ENCODE assay signal across 31 cellular contexts in the genomic region with DNA sequence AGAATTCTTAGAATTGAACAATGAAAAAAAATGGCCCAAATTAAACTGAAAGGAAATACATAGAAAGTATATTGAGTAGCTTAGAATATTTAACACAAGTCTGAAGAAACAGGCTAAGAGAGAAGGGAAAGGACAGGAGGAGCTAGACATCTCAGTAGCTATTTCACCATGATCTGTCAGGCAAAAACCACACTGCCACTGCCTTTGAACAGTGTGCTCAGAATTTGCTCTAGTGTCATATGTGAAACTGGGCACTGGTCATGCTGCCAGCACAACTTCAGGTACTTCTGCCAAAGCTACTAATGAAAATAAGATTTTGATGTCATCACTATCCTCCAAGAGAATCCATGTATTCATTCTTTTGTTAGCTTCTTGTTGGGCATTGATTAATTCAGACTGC.
"Had no signal": no experiment of that assay in that cellular context is flagged by ENCODE, and none has a peak within 500 bp of the region (broad histone marks: within the 10 kb centered on the region; RNA-seq: fewer than 3 reads in every experiment).

No MANE protein-coding gene starts in this region.

- H3K27ac ChIP-seq: body of pancreas, esophagus muscularis mucosa, foreskin keratinocyte, gastrocnemius medialis, heart left ventricle had no signal

- DNase-seq: activated CD4-positive, alpha-beta memory T cell treated with anti-CD3 and anti-CD28 coated beads for 36 hours; activated CD4-positive, alpha-beta T cell treated with anti-CD3 and anti-CD28 coated beads for 36 hours; activated CD4-positive, alpha-beta T cell treated with anti-CD3 and anti-CD28 coated beads, Interleukin-2, amount 10 ng/mL, durations not matched to agents 24 days and 14 days; activated CD4-positive, CD25-positive, alpha-beta regulatory T cell; activated CD4-positive, CD25-positive, alpha-beta regulatory T cell treated with anti-CD3 and anti-CD28 coated beads, Interleukin-2, amount 50 U/mL, for 72 hours; activated CD8-positive, alpha-beta memory T cell treated with anti-CD3 and anti-CD28 coated beads, Interleukin-2, amount 10 ng/mL, durations not matched to agents 7 days and 5 days; activated CD8-positive, alpha-beta memory T cell treated with anti-CD3 and anti-CD28 coated beads, Interleukin-2, amount 50 U/mL, for 4 hours; activated CD8-positive, alpha-beta T cell treated with anti-CD3 and anti-CD28 coated beads, Interleukin-2, amount 10 ng/mL, durations not matched to agents 7 days and 5 days; activated gamma-delta T cell; activated naive CD4-positive, alpha-beta T cell; activated naive CD4-positive, alpha-beta T cell treated with anti-CD3 and anti-CD28 coated beads, Interleukin-2, amount 10 ng/mL, durations not matched to agents 7 days and 5 days; activated naive CD8-positive, alpha-beta T cell treated with anti-CD3 and anti-CD28 coated beads, Interleukin-2, amount 10 ng/mL, durations not matched to agents 7 days and 5 days; activated T-cell treated with anti-CD3 and anti-CD28 coated beads, Interleukin-2, amount 50 U/mL, for 24 hours; activated T-cell treated with anti-CD3 and anti-CD28 coated beads, Interleukin-2, amount 50 U/mL, for 72 hours; amniotic stem cell; aorta; body of pancreas; caudate nucleus; cortex of kidney; dermis blood vessel endothelial cell; effector CD4-positive, alpha-beta T cell; effector memory CD8-positive, alpha-beta T cell; erythroblast; foreskin keratinocyte; gastrocnemius medialis; glutamatergic neuron; heart left ventricle; hypothalamus had no signal

- H3K4me1 ChIP-seq: body of pancreas, esophagus muscularis mucosa, foreskin keratinocyte, gastrocnemius medialis, heart left ventricle had no signal

- H3K27me3 ChIP-seq: body of pancreas, esophagus muscularis mucosa, foreskin keratinocyte, gastrocnemius medialis, heart left ventricle had no signal

- FAIRE-seq: colon had no signal

- H3K36me3 ChIP-seq: esophagus muscularis mucosa, gastrocnemius medialis, heart left ventricle had no signal

- H3K4me3 ChIP-seq: body of pancreas, esophagus muscularis mucosa, gastrocnemius medialis, heart left ventricle had no signal

- H3K9me3 ChIP-seq: body of pancreas, esophagus muscularis mucosa, gastrocnemius medialis had no signal

- ATAC-seq: activated CD4-positive, alpha-beta T cell treated with anti-CD3 and anti-CD28 coated beads for 36 hours; activated CD8-positive, alpha-beta memory T cell treated with anti-CD3 and anti-CD28 coated beads, Interleukin-2, amount 10 ng/mL, durations not matched to agents 7 days and 5 days; activated CD8-positive, alpha-beta T cell treated with anti-CD3 and anti-CD28 coated beads, Interleukin-2, amount 10 ng/mL, durations not matched to agents 7 days and 5 days; activated naive CD4-positive, alpha-beta T cell treated with anti-CD3 and anti-CD28 coated beads, Interleukin-2, amount 50 U/mL, for 72 hours; activated T-cell treated with anti-CD3 and anti-CD28 coated beads, Interleukin-2, amount 50 U/mL, for 72 hours; body of pancreas; effector memory CD8-positive, alpha-beta T cell; foreskin keratinocyte; gastrocnemius medialis; heart left ventricle had no signal
